In genomic region chr12:101267111-101267510, GRCh38 we compare ENCODE assay signal across 38 cellular contexts. TPM values are rescaled to one million over a fixed set of nuclear protein-coding genes. Genes with fewer than 3 reads are reported as not detected.
"Had no signal": no experiment of that assay in that cellular context is flagged by ENCODE, and none has a peak within 500 bp of the region (broad histone marks: within the 10 kb centered on the region; RNA-seq: fewer than 3 reads in every experiment).

No MANE protein-coding gene starts in this region.

- H3K36me3 ChIP-seq: MG63 had no signal

- H3K4me3 ChIP-seq: MG63 had no signal

- H3K9me3 ChIP-seq: MG63 had no signal

- H3K27me3 ChIP-seq: MG63 had no signal

- DNase-seq: Karpas-422, Kasumi-1, MG63, MM.1S, MV-4-11, NCI-H1048, NCI-H1092, NCI-H1092 treated with DMSO at 0.1 percent for 48 hours, NCI-H1105, NCI-H1105 treated with DMSO at 0.1 percent for 48 hours, NCI-H1417, NCI-H1417 treated with DMSO at 0.1 percent for 48 hours, NCI-H1436, NCI-H1436 treated with DMSO at 0.1 percent for 48 hours, NCI-H146, NCI-H1694, NCI-H1694 treated with DMSO at 0.1 percent for 48 hours, NCI-H187, NCI-H187 treated with DMSO at 0.1 percent for 48 hours, NCI-H1930, NCI-H2029, NCI-H2029 treated with DMSO at 0.1 percent for 48 hours, NCI-H2081, NCI-H2081 treated with DMSO at 0.1 percent for 48 hours, NCI-H2107, NCI-H2171, NCI-H2171 treated with DMSO at 0.1 percent for 48 hours, NCI-H2227 treated with DMSO at 0.1 percent for 48 hours, NCI-H226, NCI-H345, NCI-H446, NCI-H446 treated with DMSO at 0.1 percent for 48 hours, NCI-H510A, NCI-H510A treated with DMSO at 0.1 percent for 48 hours had no signal

RNA-seq across cellular contexts. Expression of gene SLC5A8, which starts 57.1 kb away (rescaled TPM):
- total RNA-seq: LHCN-M2, M059J, MCF 10A, NCI-H460 had no signal
